ENCODE assay signal across 1 cellular context in genomic region chr7:50557114-50557513, GRCh38.
TF ChIP-seq lines count a peak whose summit lies in the region.

No MANE protein-coding gene starts in this region.

TF ChIP-seq in GM23338, 12 proteins besides CTCF, POLR2A, EP300 and RAD21 (continued from another document):
- TF ChIP-seq ZNF462 (CRISPR knock-in tag; IDR thresholded peaks at IDR 0.05) (no peak), POLR2AphosphoS5 (IDR thresholded peaks at IDR 0.05; ENCODE audit: low read depth) (no peak), NANOG (IDR thresholded peaks at IDR 0.05; ENCODE audit: borderline replicate concordance) (no peak), EZH2phosphoT487 (IDR thresholded peaks at IDR 0.05; ENCODE audit: unreplicated experiment) (no peak)
- TF ChIP-seq, protein P1, sequence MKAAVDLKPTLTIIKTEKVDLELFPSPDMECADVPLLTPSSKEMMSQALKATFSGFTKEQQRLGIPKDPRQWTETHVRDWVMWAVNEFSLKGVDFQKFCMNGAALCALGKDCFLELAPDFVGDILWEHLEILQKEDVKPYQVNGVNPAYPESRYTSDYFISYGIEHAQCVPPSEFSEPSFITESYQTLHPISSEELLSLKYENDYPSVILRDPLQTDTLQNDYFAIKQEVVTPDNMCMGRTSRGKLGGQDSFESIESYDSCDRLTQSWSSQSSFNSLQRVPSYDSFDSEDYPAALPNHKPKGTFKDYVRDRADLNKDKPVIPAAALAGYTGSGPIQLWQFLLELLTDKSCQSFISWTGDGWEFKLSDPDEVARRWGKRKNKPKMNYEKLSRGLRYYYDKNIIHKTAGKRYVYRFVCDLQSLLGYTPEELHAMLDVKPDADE (IDR thresholded peaks at IDR 0.05) = no peak
